In genomic region chr3:195991986-195992385, GRCh38 we compare ENCODE assay signal across 7 cellular contexts.
DNase-seq lines count a peak whose midpoint lies in the region; ATAC-seq and TF ChIP-seq lines count a peak whose summit lies in the region.
"Not testable (repeated sequence)": the region's sequence is repeated elsewhere in the genome, so short reads cannot be mapped to it uniquely, and the experiment has no call there.

No MANE protein-coding gene starts in this region.

- H3K27me3 Mint-ChIP-seq in T-helper 1 cell treated with Interleukin-12 subunit alpha and Interleukin-12 subunit beta and Interleukin-4 antibody, amounts not matched to agents 30 μg/mL and 1 μg/mL, for 36 hours (ENCODE audit: low read depth); activated CD4-positive, alpha-beta memory T cell treated with anti-CD3 and anti-CD28 coated beads, Interleukin-2, amount 10 ng/mL, durations not matched to agents 7 days and 5 days; immature natural killer cell (ENCODE audit: low read depth in 3 of 3); osteocyte (ENCODE audit: unreplicated experiment): not testable (repeated sequence)
- peaks cover 14% of the 10 kb centered on the region for H3K27me3 Mint-ChIP-seq in mesothelial cell of epicardium (ENCODE audit: low read depth)

- H3K27me3 ChIP-seq in upper lobe of right lung = not testable (repeated sequence)

- not testable (repeated sequence) for H3K9me3 ChIP-seq in upper lobe of right lung

- H3K4me1 Mint-ChIP-seq in T-helper 1 cell treated with Interleukin-12 subunit alpha and Interleukin-12 subunit beta and Interleukin-4 antibody, amounts not matched to agents 30 μg/mL and 1 μg/mL, for 36 hours (ENCODE audit: low read depth); activated CD4-positive, alpha-beta memory T cell treated with anti-CD3 and anti-CD28 coated beads, Interleukin-2, amount 10 ng/mL, durations not matched to agents 7 days and 5 days; mesothelial cell of epicardium; osteocyte (ENCODE audit: unreplicated experiment): not testable (repeated sequence)
- peaks cover 9 to 24% of the 10 kb centered on the region in 2 donors for H3K4me1 Mint-ChIP-seq in immature natural killer cell

- not testable (repeated sequence) for ATAC-seq in upper lobe of right lung

- not testable (repeated sequence) for H3K9me3 Mint-ChIP-seq in T-helper 1 cell treated with Interleukin-12 subunit alpha and Interleukin-12 subunit beta and Interleukin-4 antibody, amounts not matched to agents 30 μg/mL and 1 μg/mL, for 36 hours; activated CD4-positive, alpha-beta memory T cell treated with anti-CD3 and anti-CD28 coated beads, Interleukin-2, amount 10 ng/mL, durations not matched to agents 7 days and 5 days; immature natural killer cell; mesothelial cell of epicardium; osteocyte (ENCODE audit: unreplicated experiment)

- not testable (repeated sequence) for H3K27ac ChIP-seq in upper lobe of right lung

- not testable (repeated sequence) for H3K4me3 ChIP-seq in upper lobe of right lung

- POLR2A ChIA-PET in activated CD4-positive, alpha-beta memory T cell treated with anti-CD3 and anti-CD28 coated beads, Interleukin-2, amount 10 ng/mL, durations not matched to agents 7 days and 5 days (lab: Charles Lee) = not testable (repeated sequence)

- peak; percentile 13 for DNase-seq in activated CD4-positive, alpha-beta memory T cell treated with anti-CD3 and anti-CD28 coated beads, Interleukin-2, amount 10 ng/mL, durations not matched to agents 7 days and 5 days
- peak; percentile 14 to 19 for DNase-seq in activated T-cell treated with anti-CD3 and anti-CD28 coated beads, Interleukin-2, amount 50 U/mL, for 48 hours
- DNase-seq in immature natural killer cell; mesothelial cell of epicardium (ENCODE audit: low spot score in 2 of 2, unreplicated experiment in 2 of 2): not testable (repeated sequence)
- DNase-seq in osteocyte (ENCODE audit: extremely low spot score, unreplicated experiment) (peak; percentile 70), upper lobe of right lung (peak; percentile 48)

- H3K4me1 ChIP-seq in upper lobe of right lung = not testable (repeated sequence)

- H3K36me3 Mint-ChIP-seq in T-helper 1 cell treated with Interleukin-12 subunit alpha and Interleukin-12 subunit beta and Interleukin-4 antibody, amounts not matched to agents 30 μg/mL and 1 μg/mL, for 36 hours (ENCODE audit: low read depth); activated CD4-positive, alpha-beta memory T cell treated with anti-CD3 and anti-CD28 coated beads, Interleukin-2, amount 10 ng/mL, durations not matched to agents 7 days and 5 days (ENCODE audit: low read depth); immature natural killer cell; mesothelial cell of epicardium; osteocyte (ENCODE audit: unreplicated experiment): not testable (repeated sequence)

- H3K36me3 ChIP-seq in upper lobe of right lung = not testable (repeated sequence)

- H3K4me3 Mint-ChIP-seq in T-helper 1 cell treated with Interleukin-12 subunit alpha and Interleukin-12 subunit beta and Interleukin-4 antibody, amounts not matched to agents 30 μg/mL and 1 μg/mL, for 36 hours = peak overlapping the region; percentile 37
- not testable (repeated sequence) for H3K4me3 Mint-ChIP-seq in activated CD4-positive, alpha-beta memory T cell treated with anti-CD3 and anti-CD28 coated beads, Interleukin-2, amount 10 ng/mL, durations not matched to agents 7 days and 5 days
- peak overlapping the region in 3 of 5 donors; percentile 35 to 45 (median 42) for H3K4me3 Mint-ChIP-seq in immature natural killer cell
- peak overlapping the region; percentile 26 for H3K4me3 Mint-ChIP-seq in mesothelial cell of epicardium
- H3K4me3 Mint-ChIP-seq in osteocyte (ENCODE audit: unreplicated experiment) = peak overlapping the region; percentile 38

- CTCF ChIA-PET in activated CD4-positive, alpha-beta memory T cell treated with anti-CD3 and anti-CD28 coated beads, Interleukin-2, amount 10 ng/mL, durations not matched to agents 7 days and 5 days (lab: Charles Lee) = not testable (repeated sequence)

- not testable (repeated sequence) for H3K27ac Mint-ChIP-seq in T-helper 1 cell treated with Interleukin-12 subunit alpha and Interleukin-12 subunit beta and Interleukin-4 antibody, amounts not matched to agents 30 μg/mL and 1 μg/mL, for 36 hours; activated CD4-positive, alpha-beta memory T cell treated with anti-CD3 and anti-CD28 coated beads, Interleukin-2, amount 10 ng/mL, durations not matched to agents 7 days and 5 days; immature natural killer cell; mesothelial cell of epicardium; osteocyte (ENCODE audit: unreplicated experiment)

- intact Hi-C loops in upper lobe of right lung (cut with DNase I) = not testable (repeated sequence)

- TF ChIP-seq CTCF in mesothelial cell of epicardium (IDR thresholded peaks at IDR 0.05; ENCODE audit: unreplicated experiment); osteocyte (IDR thresholded peaks at IDR 0.05); upper lobe of right lung (IDR thresholded peaks at IDR 0.05): not testable (repeated sequence)
